Comparison of ENCODE assay signal across 1 cellular context in the genomic region with DNA sequence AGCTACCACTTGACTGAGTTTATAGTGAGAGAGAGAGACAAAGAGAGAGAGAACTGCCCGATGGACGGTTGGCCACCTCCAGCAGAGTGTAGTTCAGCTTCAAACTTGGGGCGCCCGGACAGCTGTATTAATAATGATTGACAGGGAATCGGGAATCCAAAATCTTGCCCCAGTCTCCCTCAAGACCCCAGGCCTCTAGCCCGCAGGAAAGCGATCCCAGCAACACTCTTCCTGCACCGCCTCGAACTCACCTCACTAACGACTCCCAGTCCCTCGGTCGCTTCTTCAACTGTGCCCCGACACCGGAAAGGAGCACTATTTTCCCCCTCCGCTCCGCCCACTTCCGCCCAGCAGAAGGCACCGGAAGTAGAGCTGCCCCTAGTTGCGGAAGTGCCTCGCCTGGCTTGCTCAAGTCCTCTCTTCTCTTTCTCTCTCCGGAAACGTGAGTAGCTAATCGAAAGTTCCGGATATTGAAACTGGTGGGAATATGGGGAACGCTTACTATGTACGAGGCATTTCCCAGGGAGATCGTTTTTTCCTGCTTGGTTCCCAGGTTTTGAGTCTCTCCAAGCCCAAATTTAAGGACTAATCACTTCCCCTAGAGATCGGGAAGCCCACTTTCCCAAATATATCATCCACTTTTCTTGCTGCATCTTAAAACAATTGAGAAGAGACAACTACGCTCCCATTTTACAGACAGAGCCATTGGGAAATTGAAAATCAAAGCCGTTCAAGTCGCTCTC.
TF ChIP-seq lines count a peak whose summit lies in the region.

A gene with protein sequence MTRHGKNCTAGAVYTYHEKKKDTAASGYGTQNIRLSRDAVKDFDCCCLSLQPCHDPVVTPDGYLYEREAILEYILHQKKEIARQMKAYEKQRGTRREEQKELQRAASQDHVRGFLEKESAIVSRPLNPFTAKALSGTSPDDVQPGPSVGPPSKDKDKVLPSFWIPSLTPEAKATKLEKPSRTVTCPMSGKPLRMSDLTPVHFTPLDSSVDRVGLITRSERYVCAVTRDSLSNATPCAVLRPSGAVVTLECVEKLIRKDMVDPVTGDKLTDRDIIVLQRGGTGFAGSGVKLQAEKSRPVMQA (minus strand): TSS at position 293 of the 743 bp plus-strand sequence. CDS start 19,865 bp downstream, outside the sequence.

TF ChIP-seq in HEK293, 187 proteins besides CTCF, POLR2A, EP300 and RAD21 (continued from another document and continues in another):
- TF ChIP-seq, protein P1, sequence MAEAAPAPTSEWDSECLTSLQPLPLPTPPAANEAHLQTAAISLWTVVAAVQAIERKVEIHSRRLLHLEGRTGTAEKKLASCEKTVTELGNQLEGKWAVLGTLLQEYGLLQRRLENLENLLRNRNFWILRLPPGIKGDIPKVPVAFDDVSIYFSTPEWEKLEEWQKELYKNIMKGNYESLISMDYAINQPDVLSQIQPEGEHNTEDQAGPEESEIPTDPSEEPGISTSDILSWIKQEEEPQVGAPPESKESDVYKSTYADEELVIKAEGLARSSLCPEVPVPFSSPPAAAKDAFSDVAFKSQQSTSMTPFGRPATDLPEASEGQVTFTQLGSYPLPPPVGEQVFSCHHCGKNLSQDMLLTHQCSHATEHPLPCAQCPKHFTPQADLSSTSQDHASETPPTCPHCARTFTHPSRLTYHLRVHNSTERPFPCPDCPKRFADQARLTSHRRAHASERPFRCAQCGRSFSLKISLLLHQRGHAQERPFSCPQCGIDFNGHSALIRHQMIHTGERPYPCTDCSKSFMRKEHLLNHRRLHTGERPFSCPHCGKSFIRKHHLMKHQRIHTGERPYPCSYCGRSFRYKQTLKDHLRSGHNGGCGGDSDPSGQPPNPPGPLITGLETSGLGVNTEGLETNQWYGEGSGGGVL (tag by site-specific recombination; IDR thresholded peaks at IDR 0.05), result no peak; the same call in 1 of the 2 replicates
- TF ChIP-seq BCL11B (tag by site-specific recombination; IDR thresholded peaks at IDR 0.05; ENCODE audit: low read depth) (no peak), ZNF133 (tag by site-specific recombination; IDR thresholded peaks at IDR 0.05) (no peak), ZNF621 (tag by site-specific recombination; IDR thresholded peaks at IDR 0.05) (no peak), ZFP3 (tag by site-specific recombination; IDR thresholded peaks at IDR 0.05; ENCODE audit: low read depth) (no peak), ZFP37 (tag by site-specific recombination; IDR thresholded peaks at IDR 0.05) (0 out of 2 replicates have a peak, but pooled peaks have one; percentile 67), ZNF394 (tag by site-specific recombination; IDR thresholded peaks at IDR 0.05; ENCODE audit: borderline replicate concordance) (peak; percentile 71; the same call in 1 of the 2 replicates), ZNF146 (tag by site-specific recombination; IDR thresholded peaks at IDR 0.05) (peak; percentile 41; the same call in 1 of the 2 replicates), WT1 (tag by site-specific recombination; IDR thresholded peaks at IDR 0.05) (no peak), HOXC10 (CRISPR knock-in tag; IDR thresholded peaks at IDR 0.05) (no peak; the same call in 1 of the 2 replicates), ZNF837 (tag by site-specific recombination; IDR thresholded peaks at IDR 0.05) (no peak), ZNF132 (tag by site-specific recombination; IDR thresholded peaks at IDR 0.05; ENCODE audit: borderline replicate concordance) (no peak), ZNF843 (tag by site-specific recombination; IDR thresholded peaks at IDR 0.05) (no peak; the same call in none of the 2 replicates), ZNF549 (tag by site-specific recombination; IDR thresholded peaks at IDR 0.05) (no peak), KLF8 (tag by site-specific recombination; IDR thresholded peaks at IDR 0.05) (peak; percentile 97), ZNF560 (tag by site-specific recombination; IDR thresholded peaks at IDR 0.05; ENCODE audit: borderline replicate concordance) (no peak), ZNF423 (tag by site-specific recombination; IDR thresholded peaks at IDR 0.05) (no peak), MEIS1 (CRISPR knock-in tag; IDR thresholded peaks at IDR 0.05; ENCODE audit: borderline replicate concordance) (no peak), OVOL3 (tag by site-specific recombination; IDR thresholded peaks at IDR 0.05) (no peak; the same call in 1 of the 2 replicates), PRDM1 (tag by site-specific recombination; IDR thresholded peaks at IDR 0.05) (peak; percentile 83), ZBTB8A (tag by site-specific recombination; IDR thresholded peaks at IDR 0.05) (peak; percentile 95), ZNF341 (tag by site-specific recombination; IDR thresholded peaks at IDR 0.05; ENCODE audit: low read depth) (no peak), GLIS2 (tag by site-specific recombination; IDR thresholded peaks at IDR 0.05) (no peak), ZNF561 (tag by site-specific recombination; IDR thresholded peaks at IDR 0.05; ENCODE audit: borderline replicate concordance) (peak; percentile 79; the same call in 1 of the 2 replicates), ZIC2 (tag by site-specific recombination; IDR thresholded peaks at IDR 0.05) (no peak), ZNF248 (tag by site-specific recombination; IDR thresholded peaks at IDR 0.05) (peak; percentile 43; the same call in 1 of the 2 replicates), KLF9 (tag by site-specific recombination; IDR thresholded peaks at IDR 0.05; ENCODE audit: low read depth) (peak; percentile 83), ZNF571 (tag by site-specific recombination; IDR thresholded peaks at IDR 0.05) (no peak), ZBTB1 (tag by site-specific recombination; IDR thresholded peaks at IDR 0.05) (no peak), ZNF626 (tag by site-specific recombination; IDR thresholded peaks at IDR 0.05) (peak; percentile 92; the same call in 1 of the 2 replicates), ZNF501 (tag by site-specific recombination; IDR thresholded peaks at IDR 0.05) (peak; percentile 85), ZNF114 (tag by site-specific recombination; IDR thresholded peaks at IDR 0.05) (no peak), ZEB2 (tag by site-specific recombination; IDR thresholded peaks at IDR 0.05) (peak; percentile 57; the same call in 1 of the 2 replicates)
- TF ChIP-seq, protein P2, sequence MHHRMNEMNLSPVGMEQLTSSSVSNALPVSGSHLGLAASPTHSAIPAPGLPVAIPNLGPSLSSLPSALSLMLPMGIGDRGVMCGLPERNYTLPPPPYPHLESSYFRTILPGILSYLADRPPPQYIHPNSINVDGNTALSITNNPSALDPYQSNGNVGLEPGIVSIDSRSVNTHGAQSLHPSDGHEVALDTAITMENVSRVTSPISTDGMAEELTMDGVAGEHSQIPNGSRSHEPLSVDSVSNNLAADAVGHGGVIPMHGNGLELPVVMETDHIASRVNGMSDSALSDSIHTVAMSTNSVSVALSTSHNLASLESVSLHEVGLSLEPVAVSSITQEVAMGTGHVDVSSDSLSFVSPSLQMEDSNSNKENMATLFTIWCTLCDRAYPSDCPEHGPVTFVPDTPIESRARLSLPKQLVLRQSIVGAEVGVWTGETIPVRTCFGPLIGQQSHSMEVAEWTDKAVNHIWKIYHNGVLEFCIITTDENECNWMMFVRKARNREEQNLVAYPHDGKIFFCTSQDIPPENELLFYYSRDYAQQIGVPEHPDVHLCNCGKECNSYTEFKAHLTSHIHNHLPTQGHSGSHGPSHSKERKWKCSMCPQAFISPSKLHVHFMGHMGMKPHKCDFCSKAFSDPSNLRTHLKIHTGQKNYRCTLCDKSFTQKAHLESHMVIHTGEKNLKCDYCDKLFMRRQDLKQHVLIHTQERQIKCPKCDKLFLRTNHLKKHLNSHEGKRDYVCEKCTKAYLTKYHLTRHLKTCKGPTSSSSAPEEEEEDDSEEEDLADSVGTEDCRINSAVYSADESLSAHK (tag by site-specific recombination; IDR thresholded peaks at IDR 0.05), result peak; percentile 60; the same call in 1 of the 2 replicates
- TF ChIP-seq, protein P3, sequence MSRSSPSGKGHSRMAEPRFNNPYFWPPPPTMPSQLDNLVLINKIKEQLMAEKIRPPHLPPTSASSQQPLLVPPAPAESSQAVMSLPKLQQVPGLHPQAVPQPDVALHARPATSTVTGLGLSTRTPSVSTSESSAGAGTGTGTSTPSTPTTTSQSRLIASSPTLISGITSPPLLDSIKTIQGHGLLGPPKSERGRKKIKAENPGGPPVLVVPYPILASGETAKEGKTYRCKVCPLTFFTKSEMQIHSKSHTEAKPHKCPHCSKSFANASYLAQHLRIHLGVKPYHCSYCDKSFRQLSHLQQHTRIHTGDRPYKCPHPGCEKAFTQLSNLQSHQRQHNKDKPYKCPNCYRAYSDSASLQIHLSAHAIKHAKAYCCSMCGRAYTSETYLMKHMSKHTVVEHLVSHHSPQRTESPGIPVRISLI (tag by site-specific recombination; IDR thresholded peaks at IDR 0.05), result no peak
- TF ChIP-seq, protein P4, sequence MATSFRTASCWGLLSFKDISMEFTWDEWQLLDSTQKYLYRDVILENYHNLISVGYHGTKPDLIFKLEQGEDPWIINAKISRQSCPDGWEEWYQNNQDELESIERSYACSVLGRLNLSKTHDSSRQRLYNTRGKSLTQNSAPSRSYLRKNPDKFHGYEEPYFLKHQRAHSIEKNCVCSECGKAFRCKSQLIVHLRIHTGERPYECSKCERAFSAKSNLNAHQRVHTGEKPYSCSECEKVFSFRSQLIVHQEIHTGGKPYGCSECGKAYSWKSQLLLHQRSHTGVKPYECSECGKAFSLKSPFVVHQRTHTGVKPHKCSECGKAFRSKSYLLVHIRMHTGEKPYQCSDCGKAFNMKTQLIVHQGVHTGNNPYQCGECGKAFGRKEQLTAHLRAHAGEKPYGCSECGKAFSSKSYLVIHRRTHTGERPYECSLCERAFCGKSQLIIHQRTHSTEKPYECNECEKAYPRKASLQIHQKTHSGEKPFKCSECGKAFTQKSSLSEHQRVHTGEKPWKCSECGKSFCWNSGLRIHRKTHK (tag by site-specific recombination; IDR thresholded peaks at IDR 0.05), result no peak
- TF ChIP-seq, protein P5, sequence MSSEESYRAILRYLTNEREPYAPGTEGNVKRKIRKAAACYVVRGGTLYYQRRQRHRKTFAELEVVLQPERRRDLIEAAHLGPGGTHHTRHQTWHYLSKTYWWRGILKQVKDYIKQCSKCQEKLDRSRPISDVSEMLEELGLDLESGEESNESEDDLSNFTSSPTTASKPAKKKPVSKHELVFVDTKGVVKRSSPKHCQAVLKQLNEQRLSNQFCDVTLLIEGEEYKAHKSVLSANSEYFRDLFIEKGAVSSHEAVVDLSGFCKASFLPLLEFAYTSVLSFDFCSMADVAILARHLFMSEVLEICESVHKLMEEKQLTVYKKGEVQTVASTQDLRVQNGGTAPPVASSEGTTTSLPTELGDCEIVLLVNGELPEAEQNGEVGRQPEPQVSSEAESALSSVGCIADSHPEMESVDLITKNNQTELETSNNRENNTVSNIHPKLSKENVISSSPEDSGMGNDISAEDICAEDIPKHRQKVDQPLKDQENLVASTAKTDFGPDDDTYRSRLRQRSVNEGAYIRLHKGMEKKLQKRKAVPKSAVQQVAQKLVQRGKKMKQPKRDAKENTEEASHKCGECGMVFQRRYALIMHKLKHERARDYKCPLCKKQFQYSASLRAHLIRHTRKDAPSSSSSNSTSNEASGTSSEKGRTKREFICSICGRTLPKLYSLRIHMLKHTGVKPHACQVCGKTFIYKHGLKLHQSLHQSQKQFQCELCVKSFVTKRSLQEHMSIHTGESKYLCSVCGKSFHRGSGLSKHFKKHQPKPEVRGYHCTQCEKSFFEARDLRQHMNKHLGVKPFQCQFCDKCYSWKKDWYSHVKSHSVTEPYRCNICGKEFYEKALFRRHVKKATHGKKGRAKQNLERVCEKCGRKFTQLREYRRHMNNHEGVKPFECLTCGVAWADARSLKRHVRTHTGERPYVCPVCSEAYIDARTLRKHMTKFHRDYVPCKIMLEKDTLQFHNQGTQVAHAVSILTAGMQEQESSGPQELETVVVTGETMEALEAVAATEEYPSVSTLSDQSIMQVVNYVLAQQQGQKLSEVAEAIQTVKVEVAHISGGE (tag by site-specific recombination; conservative IDR thresholded peaks at IDR 0.05; ENCODE audit: low read depth), result peak; percentile 100
- TF ChIP-seq, protein P6, sequence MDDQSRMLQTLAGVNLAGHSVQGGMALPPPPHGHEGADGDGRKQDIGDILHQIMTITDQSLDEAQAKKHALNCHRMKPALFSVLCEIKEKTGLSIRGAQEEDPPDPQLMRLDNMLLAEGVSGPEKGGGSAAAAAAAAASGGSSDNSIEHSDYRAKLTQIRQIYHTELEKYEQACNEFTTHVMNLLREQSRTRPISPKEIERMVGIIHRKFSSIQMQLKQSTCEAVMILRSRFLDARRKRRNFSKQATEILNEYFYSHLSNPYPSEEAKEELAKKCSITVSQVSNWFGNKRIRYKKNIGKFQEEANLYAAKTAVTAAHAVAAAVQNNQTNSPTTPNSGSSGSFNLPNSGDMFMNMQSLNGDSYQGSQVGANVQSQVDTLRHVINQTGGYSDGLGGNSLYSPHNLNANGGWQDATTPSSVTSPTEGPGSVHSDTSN (CRISPR knock-in tag; IDR thresholded peaks at IDR 0.05), result no peak
- TF ChIP-seq, protein P7, sequence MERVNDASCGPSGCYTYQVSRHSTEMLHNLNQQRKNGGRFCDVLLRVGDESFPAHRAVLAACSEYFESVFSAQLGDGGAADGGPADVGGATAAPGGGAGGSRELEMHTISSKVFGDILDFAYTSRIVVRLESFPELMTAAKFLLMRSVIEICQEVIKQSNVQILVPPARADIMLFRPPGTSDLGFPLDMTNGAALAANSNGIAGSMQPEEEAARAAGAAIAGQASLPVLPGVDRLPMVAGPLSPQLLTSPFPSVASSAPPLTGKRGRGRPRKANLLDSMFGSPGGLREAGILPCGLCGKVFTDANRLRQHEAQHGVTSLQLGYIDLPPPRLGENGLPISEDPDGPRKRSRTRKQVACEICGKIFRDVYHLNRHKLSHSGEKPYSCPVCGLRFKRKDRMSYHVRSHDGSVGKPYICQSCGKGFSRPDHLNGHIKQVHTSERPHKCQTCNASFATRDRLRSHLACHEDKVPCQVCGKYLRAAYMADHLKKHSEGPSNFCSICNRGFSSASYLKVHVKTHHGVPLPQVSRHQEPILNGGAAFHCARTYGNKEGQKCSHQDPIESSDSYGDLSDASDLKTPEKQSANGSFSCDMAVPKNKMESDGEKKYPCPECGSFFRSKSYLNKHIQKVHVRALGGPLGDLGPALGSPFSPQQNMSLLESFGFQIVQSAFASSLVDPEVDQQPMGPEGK (tag by site-specific recombination; IDR thresholded peaks at IDR 0.05), result peak; percentile 60; the same call in 1 of the 2 replicates
- TF ChIP-seq, protein P8, sequence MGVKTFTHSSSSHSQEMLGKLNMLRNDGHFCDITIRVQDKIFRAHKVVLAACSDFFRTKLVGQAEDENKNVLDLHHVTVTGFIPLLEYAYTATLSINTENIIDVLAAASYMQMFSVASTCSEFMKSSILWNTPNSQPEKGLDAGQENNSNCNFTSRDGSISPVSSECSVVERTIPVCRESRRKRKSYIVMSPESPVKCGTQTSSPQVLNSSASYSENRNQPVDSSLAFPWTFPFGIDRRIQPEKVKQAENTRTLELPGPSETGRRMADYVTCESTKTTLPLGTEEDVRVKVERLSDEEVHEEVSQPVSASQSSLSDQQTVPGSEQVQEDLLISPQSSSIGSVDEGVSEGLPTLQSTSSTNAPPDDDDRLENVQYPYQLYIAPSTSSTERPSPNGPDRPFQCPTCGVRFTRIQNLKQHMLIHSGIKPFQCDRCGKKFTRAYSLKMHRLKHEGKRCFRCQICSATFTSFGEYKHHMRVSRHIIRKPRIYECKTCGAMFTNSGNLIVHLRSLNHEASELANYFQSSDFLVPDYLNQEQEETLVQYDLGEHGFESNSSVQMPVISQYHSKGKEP (tag by site-specific recombination; IDR thresholded peaks at IDR 0.05), result peak; percentile 73
